ENCODE assay signal across 19 cellular contexts in the genomic region with DNA sequence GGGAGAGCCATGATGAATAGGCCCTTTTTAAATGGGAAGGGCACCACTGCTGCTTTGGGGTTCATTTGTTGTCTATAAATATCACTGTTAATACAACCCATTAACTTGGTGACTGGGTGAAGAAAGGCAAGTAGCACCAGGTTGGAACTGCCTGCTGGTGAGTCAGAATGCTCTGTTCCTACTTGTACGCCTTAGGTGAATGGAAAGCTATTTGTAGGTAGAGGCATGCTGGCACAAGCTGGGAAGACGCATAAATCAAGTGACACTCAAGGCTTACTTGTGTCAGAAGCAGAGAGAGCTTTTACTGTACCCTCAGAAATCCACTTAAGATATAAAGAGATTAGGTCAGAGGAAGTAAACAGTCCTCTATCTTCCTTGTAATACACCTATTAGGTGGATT.
DNase-seq lines count a peak whose midpoint lies in the region; ATAC-seq, FAIRE-seq and TF ChIP-seq lines count a peak whose summit lies in the region.
"Had no signal": no experiment of that assay in that cellular context is flagged by ENCODE, and none has a peak within 500 bp of the region (broad histone marks: within the 10 kb centered on the region; RNA-seq: fewer than 3 reads in every experiment).

No MANE protein-coding gene starts in this region.

- H3K27ac ChIP-seq in esophagus (ENCODE audit: low read depth in 2 of 2, low read length in 1 of 2) (peak overlapping the region; percentile 81 to 89), psoas muscle (no peak overlapping the region)
- H3K27ac ChIP-seq: dorsolateral prefrontal cortex, KMS-11 had no signal

- ATAC-seq in psoas muscle (peak in 3 of 4 donors; percentile 17 to 85 (median 64)), left cardiac atrium (no peak)
- ATAC-seq in activated naive CD8-positive, alpha-beta T cell treated with anti-CD3 and anti-CD28 coated beads, Interleukin-2, amount 50 U/mL, for 24 hours: no peak
- ATAC-seq: sciatic nerve; stimulated activated naive B cell treated with anti-CD40 and anti-IgM and Interleukin-4, amounts not matched to agents 10 μg/mL and 1 μg/mL and 100 μg/mL, for 72 hours had no signal

- TF ChIP-seq CTCF in psoas muscle (IDR thresholded peaks at IDR 0.05): no peak

- intact Hi-C loops in psoas muscle (cut with DNase I) (no loop called here), left cardiac atrium (cut with DNase I) (no loop called here)

- 52 to 69% methylated on average over 2 of the region's 2 CpGs for WGBS in esophagus, 2 donors
- WGBS in psoas muscle, 3 donors: 55 to 100% (median 79%) methylated on average over 2 of the region's 2 CpGs

- peaks cover 4% of the 10 kb centered on the region for H3K27me3 Mint-ChIP-seq in activated naive CD8-positive, alpha-beta T cell treated with anti-CD3 and anti-CD28 coated beads, Interleukin-2, amount 50 U/mL, for 24 hours

- H3K27ac Mint-ChIP-seq in activated naive CD8-positive, alpha-beta T cell treated with anti-CD3 and anti-CD28 coated beads, Interleukin-2, amount 50 U/mL, for 24 hours: no peak overlapping the region
- H3K27ac Mint-ChIP-seq: CD4-positive, alpha-beta memory T cell; stimulated activated naive B cell treated with anti-CD40 and anti-IgM and Interleukin-4, amounts not matched to agents 10 μg/mL and 1 μg/mL and 100 μg/mL, for 72 hours had no signal

- DNase-seq in M059J (ENCODE audit: low read depth) (peak; percentile 22), NCI-H69 (lab: John Stamatoyannopoulos, UW) (peak; percentile 80), psoas muscle (no peak), GM19239 (ENCODE audit: insufficient read length, low spot score) (no peak), left cardiac atrium (no peak), SW 1271 (lab: John Stamatoyannopoulos, UW) (no peak)
- DNase-seq in activated naive CD8-positive, alpha-beta T cell treated with anti-CD3 and anti-CD28 coated beads, Interleukin-2, amount 50 U/mL, for 24 hours: no peak
- DNase-seq: activated T-cell treated with anti-CD3 and anti-CD28 coated beads for 4 hours; CD4-positive, alpha-beta memory T cell; central memory CD4-positive, alpha-beta T cell; dorsolateral prefrontal cortex; EL; NCI-H1092 treated with DMSO at 0.1 percent for 48 hours; SHP77 treated with DMSO at 0.1 percent for 48 hours; stimulated activated naive B cell treated with anti-CD40 and anti-IgM and Interleukin-4, amounts not matched to agents 10 μg/mL and 1 μg/mL and 100 μg/mL, for 72 hours; T-helper 1 cell had no signal

- no peaks in the 10 kb centered on the region for H3K9me3 ChIP-seq in esophagus (ENCODE audit: control insufficient read depth in 2 of 2, insufficient read depth in 1 of 2, low read depth in 1 of 2, low read length in 1 of 2)
- no peaks in the 10 kb centered on the region for H3K9me3 ChIP-seq in psoas muscle

- H3K27me3 ChIP-seq in esophagus (ENCODE audit: control insufficient read depth in 1 of 2, insufficient read depth in 2 of 2, low read length in 2 of 2): no peaks in the 10 kb centered on the region
- H3K27me3 ChIP-seq in psoas muscle (ENCODE audit: insufficient read depth in 3 of 3, low read length in 2 of 3): no peaks in the 10 kb centered on the region
- H3K27me3 ChIP-seq: dorsolateral prefrontal cortex had no signal

- no peak overlapping the region for H3K4me3 Mint-ChIP-seq in activated naive CD8-positive, alpha-beta T cell treated with anti-CD3 and anti-CD28 coated beads, Interleukin-2, amount 50 U/mL, for 24 hours
- H3K4me3 Mint-ChIP-seq: CD4-positive, alpha-beta memory T cell; stimulated activated naive B cell treated with anti-CD40 and anti-IgM and Interleukin-4, amounts not matched to agents 10 μg/mL and 1 μg/mL and 100 μg/mL, for 72 hours had no signal

- no peaks in the 10 kb centered on the region for H3K36me3 Mint-ChIP-seq in activated naive CD8-positive, alpha-beta T cell treated with anti-CD3 and anti-CD28 coated beads, Interleukin-2, amount 50 U/mL, for 24 hours (ENCODE audit: low read depth)
- H3K36me3 Mint-ChIP-seq: CD4-positive, alpha-beta memory T cell; stimulated activated naive B cell treated with anti-CD40 and anti-IgM and Interleukin-4, amounts not matched to agents 10 μg/mL and 1 μg/mL and 100 μg/mL, for 72 hours had no signal

- no peaks in the 10 kb centered on the region for H3K4me1 Mint-ChIP-seq in activated naive CD8-positive, alpha-beta T cell treated with anti-CD3 and anti-CD28 coated beads, Interleukin-2, amount 50 U/mL, for 24 hours
- H3K4me1 Mint-ChIP-seq: CD4-positive, alpha-beta memory T cell; stimulated activated naive B cell treated with anti-CD40 and anti-IgM and Interleukin-4, amounts not matched to agents 10 μg/mL and 1 μg/mL and 100 μg/mL, for 72 hours had no signal

- no peaks in the 10 kb centered on the region for H3K9me3 Mint-ChIP-seq in activated naive CD8-positive, alpha-beta T cell treated with anti-CD3 and anti-CD28 coated beads, Interleukin-2, amount 50 U/mL, for 24 hours
- H3K9me3 Mint-ChIP-seq: CD4-positive, alpha-beta memory T cell; stimulated activated naive B cell treated with anti-CD40 and anti-IgM and Interleukin-4, amounts not matched to agents 10 μg/mL and 1 μg/mL and 100 μg/mL, for 72 hours had no signal

- H3K4me3 ChIP-seq in esophagus (ENCODE audit: low read depth in 1 of 2, low read length in 2 of 2) (no peak overlapping the region), psoas muscle (no peak overlapping the region)
- H3K4me3 ChIP-seq: dorsolateral prefrontal cortex had no signal

- peaks cover 0 to 8% of the 10 kb centered on the region in 2 donors for H3K4me1 ChIP-seq in esophagus (ENCODE audit: control insufficient read depth in 2 of 2, insufficient read depth in 2 of 2, low read length in 1 of 2)
- H3K4me1 ChIP-seq in psoas muscle: no peaks in the 10 kb centered on the region

- no peak for FAIRE-seq in GM19239 (lab: Jason Lieb, UNC)

- H3K36me3 ChIP-seq in esophagus (ENCODE audit: control insufficient read depth in 2 of 2, insufficient read depth in 2 of 2, low read length in 1 of 2) (no peaks in the 10 kb centered on the region), psoas muscle (ENCODE audit: insufficient read depth in 1 of 2, low read depth in 1 of 2) (no peaks in the 10 kb centered on the region)

Comparison
In these comparisons a context has a peak if more than half of its experiments do, and no peak if none do; other contexts are left out.
1. DNase-seq: peak in M059J (single experiment) and NCI-H69 (single experiment); none in psoas muscle (0 of 2), GM19239 (single experiment), left cardiac atrium (single experiment), SW 1271 (0 of 2) and activated naive CD8-positive, alpha-beta T cell treated with anti-CD3 and anti-CD28 coated beads, Interleukin-2, amount 50 U/mL, for 24 hours (single experiment).
2. ATAC-seq: peak in psoas muscle (3 of 4); none in left cardiac atrium (0 of 2) and activated naive CD8-positive, alpha-beta T cell treated with anti-CD3 and anti-CD28 coated beads, Interleukin-2, amount 50 U/mL, for 24 hours (single experiment).